In genomic region chr19:37361994-37362393, GRCh38 we compare ENCODE assay signal across 1 cellular context.
TF ChIP-seq lines count a peak whose summit lies in the region.

No MANE protein-coding gene starts in this region.

TF ChIP-seq in WTC11, 78 proteins besides CTCF, POLR2A, EP300 and RAD21 (continued from another document):
- TF ChIP-seq ARID4B (CRISPR knock-in tag; IDR thresholded peaks at IDR 0.05; ENCODE audit: borderline replicate concordance): no peak
- no peak for TF ChIP-seq EMX1 (CRISPR knock-in tag; IDR thresholded peaks at IDR 0.05)
- TF ChIP-seq ATF2 (CRISPR knock-in tag; IDR thresholded peaks at IDR 0.05; ENCODE audit: borderline replicate concordance, low read depth): no peak
- no peak for TF ChIP-seq ZNF512 (CRISPR knock-in tag; IDR thresholded peaks at IDR 0.05; ENCODE audit: borderline replicate concordance)
- no peak for TF ChIP-seq ZNF671 (CRISPR knock-in tag; IDR thresholded peaks at IDR 0.05)
- TF ChIP-seq ZNF416 (CRISPR knock-in tag; IDR thresholded peaks at IDR 0.05): no peak
- no peak for TF ChIP-seq RORB (CRISPR knock-in tag; IDR thresholded peaks at IDR 0.05)
